ENCODE assay signal across 9 cellular contexts in the genomic region with DNA sequence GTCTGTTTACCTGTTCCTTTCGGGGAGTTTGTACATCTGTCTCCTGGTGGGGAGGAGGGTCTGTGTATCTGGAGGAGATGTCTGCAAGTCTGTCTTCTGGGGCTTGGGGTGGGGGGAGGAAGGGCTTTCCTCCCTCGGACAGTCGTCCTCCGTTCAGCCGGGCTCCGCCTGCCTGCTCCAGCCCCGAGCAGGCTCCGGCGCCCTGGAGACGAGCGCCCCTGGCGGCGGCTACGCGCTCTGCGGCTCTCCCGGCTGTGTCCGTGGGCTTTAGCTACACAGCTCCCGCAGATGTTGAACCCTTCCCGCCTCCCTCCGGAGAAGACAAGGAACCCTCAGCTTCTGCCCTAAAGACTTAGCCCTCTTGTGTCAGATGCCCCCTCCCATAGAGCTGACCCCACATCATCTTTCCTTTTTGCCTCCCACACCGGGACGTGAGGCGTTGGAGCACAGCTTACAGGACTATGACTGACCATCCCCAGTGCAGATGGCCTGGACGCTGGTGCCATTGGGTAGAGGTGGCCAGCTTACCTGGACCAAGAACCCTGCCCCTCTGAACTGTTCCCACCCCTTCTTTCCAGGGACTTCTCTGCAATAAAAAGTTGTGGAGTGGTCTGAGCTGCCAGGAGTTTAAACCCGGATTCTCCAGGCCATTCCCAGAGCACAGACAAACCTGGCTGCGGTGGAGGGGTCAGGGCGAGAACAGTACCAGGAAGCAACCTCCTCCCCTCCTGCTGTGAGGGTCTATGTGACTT. TPM values are rescaled to one million over a fixed set of nuclear protein-coding genes. Genes with fewer than 3 reads are reported as not detected.
DNase-seq lines count a peak whose midpoint lies in the region; ATAC-seq and TF ChIP-seq lines count a peak whose summit lies in the region.
"Had no signal": no experiment of that assay in that cellular context is flagged by ENCODE, and none has a peak within 500 bp of the region (broad histone marks: within the 10 kb centered on the region; RNA-seq: fewer than 3 reads in every experiment).

No MANE protein-coding gene starts in this region.

- H2AFZ ChIP-seq in mesenchymal stem cell (ENCODE audit: low read depth, low read length), result no peak overlapping the region

- POLR2A ChIA-PET in GM10248 (lab: Yijun Ruan, JAX), result no interaction called here
- POLR2A ChIA-PET in activated CD4-positive, alpha-beta memory T cell treated with anti-CD3 and anti-CD28 coated beads, Interleukin-2, amount 10 ng/mL, durations not matched to agents 7 days and 5 days (lab: Charles Lee), result interaction anchor here (1.6 kb wide), 1 partner anchor 27 kb away, joined by 4 read pairs; no protein-coding TSS in a partner anchor

- H2BK120ac ChIP-seq in mesenchymal stem cell (ENCODE audit: low read depth, low read length), result no peak overlapping the region

- peaks cover 28% of the 10 kb centered on the region for H3K4me1 ChIP-seq in mesenchymal stem cell (ENCODE audit: control insufficient read depth, insufficient read depth, low read depth, low read length)

- peak; percentile 96 for TF ChIP-seq CTCF in GM10248 (IDR thresholded peaks at IDR 0.05; ENCODE audit: control extremely low read depth, extremely low read depth, low read depth, missing control alignments)

- H3K9me3 ChIP-seq in mesenchymal stem cell (ENCODE audit: control insufficient read depth, low read length), result no peaks in the 10 kb centered on the region

- H3K4me3 ChIP-seq in mesenchymal stem cell (ENCODE audit: insufficient read depth in 1 of 2, low read depth in 1 of 2, low read length in 2 of 2), result peak overlapping the region in 1 of 2 experiments; percentile 39

- DNase-seq in GM10248 (ENCODE audit: extremely low spot score) (peak; percentile 90), NCI-H526 treated with DMSO at 0.1 percent for 48 hours (lab: John Stamatoyannopoulos, UW) (peak; percentile 22), mesenchymal stem cell (peak; percentile 67)
- peak; percentile 76 for DNase-seq in activated CD4-positive, alpha-beta memory T cell treated with anti-CD3 and anti-CD28 coated beads, Interleukin-2, amount 10 ng/mL, durations not matched to agents 7 days and 5 days
- DNase-seq in effector memory CD8-positive, alpha-beta T cell, result peak; percentile 55 to 68 (median 68)
- DNase-seq in stimulated activated CD8-positive, alpha-beta memory T cell treated with anti-CD3 and anti-CD28 coated beads, Interleukin-12 subunit alpha, Interleukin-12 subunit beta, amount 100 ng/mL, for 4 hours (ENCODE audit: low read depth), result peak; percentile 47

- H2BK5ac ChIP-seq in mesenchymal stem cell (ENCODE audit: low read depth, low read length, poor library complexity, severe bottlenecking), result peak overlapping the region; percentile 8

- no peak overlapping the region for H3K14ac ChIP-seq in mesenchymal stem cell (ENCODE audit: low read length in 2 of 2)

- peak overlapping the region in 1 of 2 experiments; percentile 49 for H3K18ac ChIP-seq in mesenchymal stem cell (ENCODE audit: low read depth in 1 of 2, low read length in 2 of 2)

- H4K91ac ChIP-seq in mesenchymal stem cell (ENCODE audit: low read length), result no peak overlapping the region

- peaks cover 9% of the 10 kb centered on the region for H3K4me1 Mint-ChIP-seq in activated CD4-positive, alpha-beta memory T cell treated with anti-CD3 and anti-CD28 coated beads, Interleukin-2, amount 10 ng/mL, durations not matched to agents 7 days and 5 days
- peaks cover 8 to 9% of the 10 kb centered on the region in 2 donors for H3K4me1 Mint-ChIP-seq in effector memory CD8-positive, alpha-beta T cell (ENCODE audit: low read depth in 2 of 2)

- H3K27me3 ChIP-seq in mesenchymal stem cell (ENCODE audit: control insufficient read depth in 1 of 2, insufficient read depth in 1 of 2, low read length in 2 of 2), result peaks cover 0 to 40% of the 10 kb centered on the region in 2 experiments

- CTCF ChIA-PET in GM10248 (lab: Yijun Ruan, JAX), result interaction anchor here (0.6 to 5.5 kb wide), 51 partner anchors 9 to 599 kb away, joined by 3 to 89 read pairs (median 5); no protein-coding TSS in a partner anchor
- CTCF ChIA-PET in activated CD4-positive, alpha-beta memory T cell treated with anti-CD3 and anti-CD28 coated beads, Interleukin-2, amount 10 ng/mL, durations not matched to agents 7 days and 5 days (lab: Charles Lee), result interaction anchor here (0.6 to 5.5 kb wide), 47 partner anchors 9 to 692 kb away, joined by 3 to 80 read pairs (median 4); a partner anchor contains a TSS

- no peak overlapping the region for H3K4ac ChIP-seq in mesenchymal stem cell (ENCODE audit: low read depth in 1 of 2, low read length in 2 of 2)

- ATAC-seq in HG02885 (IDR thresholded peaks at IDR 0.05; ENCODE audit: poor library complexity, unreplicated experiment), result peak; percentile 79
- peak; percentile 93 for ATAC-seq in effector memory CD8-positive, alpha-beta T cell (replicated peaks)
- no peak for ATAC-seq in GM19324 (IDR thresholded peaks at IDR 0.05; ENCODE audit: low FRiP score, unreplicated experiment)

- H3K27ac Mint-ChIP-seq in activated CD4-positive, alpha-beta memory T cell treated with anti-CD3 and anti-CD28 coated beads, Interleukin-2, amount 10 ng/mL, durations not matched to agents 7 days and 5 days, result no peak overlapping the region
- H3K27ac Mint-ChIP-seq in effector memory CD8-positive, alpha-beta T cell, result no peak overlapping the region

- no peak overlapping the region for H3K4me3 Mint-ChIP-seq in activated CD4-positive, alpha-beta memory T cell treated with anti-CD3 and anti-CD28 coated beads, Interleukin-2, amount 10 ng/mL, durations not matched to agents 7 days and 5 days
- peak overlapping the region in 1 of 2 donors; percentile 15 for H3K4me3 Mint-ChIP-seq in effector memory CD8-positive, alpha-beta T cell

- H3K9ac ChIP-seq in mesenchymal stem cell (ENCODE audit: low read length), result peak overlapping the region; percentile 70

- H3K9me3 Mint-ChIP-seq in activated CD4-positive, alpha-beta memory T cell treated with anti-CD3 and anti-CD28 coated beads, Interleukin-2, amount 10 ng/mL, durations not matched to agents 7 days and 5 days, result no peaks in the 10 kb centered on the region
- no peaks in the 10 kb centered on the region for H3K9me3 Mint-ChIP-seq in effector memory CD8-positive, alpha-beta T cell

- no peaks in the 10 kb centered on the region for H3K36me3 Mint-ChIP-seq in activated CD4-positive, alpha-beta memory T cell treated with anti-CD3 and anti-CD28 coated beads, Interleukin-2, amount 10 ng/mL, durations not matched to agents 7 days and 5 days (ENCODE audit: low read depth)
- H3K36me3 Mint-ChIP-seq in effector memory CD8-positive, alpha-beta T cell (ENCODE audit: insufficient read depth), result no peaks in the 10 kb centered on the region

- no peak overlapping the region for H4K8ac ChIP-seq in mesenchymal stem cell (ENCODE audit: low read length)

- H3K27me3 Mint-ChIP-seq in activated CD4-positive, alpha-beta memory T cell treated with anti-CD3 and anti-CD28 coated beads, Interleukin-2, amount 10 ng/mL, durations not matched to agents 7 days and 5 days, result peaks cover 53% of the 10 kb centered on the region
- peaks cover 41 to 72% of the 10 kb centered on the region in 2 donors for H3K27me3 Mint-ChIP-seq in effector memory CD8-positive, alpha-beta T cell

- H3K36me3 ChIP-seq in mesenchymal stem cell (ENCODE audit: control insufficient read depth in 1 of 2, insufficient read depth in 2 of 2, low read depth in 1 of 2, low read length in 2 of 2), result no peaks in the 10 kb centered on the region

- no peak overlapping the region for H3K23ac ChIP-seq in mesenchymal stem cell (ENCODE audit: low read length in 2 of 2)

- H2AK5ac ChIP-seq in mesenchymal stem cell (ENCODE audit: low read length, severe bottlenecking), result peak overlapping the region; percentile 80

- peak overlapping the region; percentile 16 for H3K27ac ChIP-seq in mesenchymal stem cell (ENCODE audit: low read length, poor library complexity, severe bottlenecking)

- H2BK15ac ChIP-seq in mesenchymal stem cell (ENCODE audit: low read depth, poor library complexity, severe bottlenecking), result no peak overlapping the region

- H3K4me2 ChIP-seq in mesenchymal stem cell (ENCODE audit: low read length, poor library complexity, severe bottlenecking), result peak overlapping the region; percentile 67

- no peak overlapping the region for H2BK12ac ChIP-seq in mesenchymal stem cell (ENCODE audit: low read length in 2 of 2)

- no peaks in the 10 kb centered on the region for H3K79me1 ChIP-seq in mesenchymal stem cell (replicated peaks; ENCODE audit: low read length, poor library complexity, severe bottlenecking)

- WGBS in mesenchymal stem cell, result 27% methylated on average over 28 of the region's 28 CpGs

RNA-seq across cellular contexts. Expression of a gene that starts 4.7 kb away (rescaled TPM):
- under 1 TPM; 0.23 to 0.30 TPM for total RNA-seq in activated CD4-positive, alpha-beta memory T cell treated with anti-CD3 and anti-CD28 coated beads, Interleukin-2, amount 10 ng/mL, durations not matched to agents 7 days and 5 days
- polyA plus RNA-seq in mesenchymal stem cell (2013, experiment 1 of 2), result 0.01 TPM
- polyA plus RNA-seq in mesenchymal stem cell (2013, experiment 2 of 2), result not detected

RNA-seq across cellular contexts. Expression of a gene that starts 12.2 kb away (rescaled TPM):
- not detected for total RNA-seq in activated CD4-positive, alpha-beta memory T cell treated with anti-CD3 and anti-CD28 coated beads, Interleukin-2, amount 10 ng/mL, durations not matched to agents 7 days and 5 days
- not detected for polyA plus RNA-seq in mesenchymal stem cell (2013, experiment 1 of 2)
- not detected for polyA plus RNA-seq in mesenchymal stem cell (2013, experiment 2 of 2)
- total RNA-seq: pulmonary artery endothelial cell had no signal

RNA-seq across cellular contexts. Expression of a gene that starts 42.1 kb away (rescaled TPM):
- total RNA-seq in activated CD4-positive, alpha-beta memory T cell treated with anti-CD3 and anti-CD28 coated beads, Interleukin-2, amount 10 ng/mL, durations not matched to agents 7 days and 5 days, result not detected
- polyA plus RNA-seq in mesenchymal stem cell (2013, experiment 1 of 2), result not detected
- not detected for polyA plus RNA-seq in mesenchymal stem cell (2013, experiment 2 of 2)
- total RNA-seq: pulmonary artery endothelial cell had no signal

RNA-seq across cellular contexts. Expression of a gene that starts 46.1 kb away (rescaled TPM):
- total RNA-seq in activated CD4-positive, alpha-beta memory T cell treated with anti-CD3 and anti-CD28 coated beads, Interleukin-2, amount 10 ng/mL, durations not matched to agents 7 days and 5 days, result 1 to 10 TPM; 9.1 to 9.3 TPM
- 5.1 TPM for polyA plus RNA-seq in mesenchymal stem cell (2013, experiment 1 of 2)
- 5.7 TPM for polyA plus RNA-seq in mesenchymal stem cell (2013, experiment 2 of 2)

Comparison
In these comparisons a context has a peak if more than half of its experiments do, and no peak if none do; other contexts are left out.
1. DNase-seq: peak in every context shown above with its lines; median percentile 90 in GM10248; 76 in activated CD4-positive, alpha-beta memory T cell treated with anti-CD3 and anti-CD28 coated beads, Interleukin-2, amount 10 ng/mL, durations not matched to agents 7 days and 5 days; 68 in effector memory CD8-positive, alpha-beta T cell; 67 in mesenchymal stem cell; 47 in stimulated activated CD8-positive, alpha-beta memory T cell treated with anti-CD3 and anti-CD28 coated beads, Interleukin-12 subunit alpha, Interleukin-12 subunit beta, amount 100 ng/mL, for 4 hours; 22 in NCI-H526 treated with DMSO at 0.1 percent for 48 hours.